Comparison of ENCODE assay signal across 22 cellular contexts in the genomic region with DNA sequence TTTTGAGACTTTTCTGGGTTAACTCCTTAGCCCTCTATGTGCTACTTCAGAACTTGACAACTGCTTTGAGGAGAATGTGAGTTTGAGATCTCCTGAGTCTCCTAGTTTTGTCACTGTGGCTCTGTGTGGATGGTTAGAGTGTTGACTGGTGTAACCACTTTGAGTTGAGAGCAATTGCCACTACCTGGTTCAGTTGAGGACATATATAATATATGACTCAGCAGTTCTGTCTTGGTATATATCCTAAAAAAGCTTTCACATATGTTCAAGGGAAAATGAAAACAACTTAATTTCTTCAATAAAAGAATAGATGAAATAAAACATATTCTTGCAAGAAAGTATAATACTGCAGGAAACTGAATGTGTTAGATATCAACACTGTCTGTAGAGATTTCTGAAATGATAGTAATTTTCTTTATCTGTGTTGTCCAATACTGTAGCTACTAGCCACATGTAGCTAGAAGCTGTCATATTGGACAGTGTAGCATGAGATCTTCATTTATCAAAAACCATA.
A peak's percentile ranks its signal among the peaks of the same experiment; 100 is the strongest.
DNase-seq lines count a peak whose midpoint lies in the region; ATAC-seq and FAIRE-seq lines count a peak whose summit lies in the region.
"Had no signal": no experiment of that assay in that cellular context is flagged by ENCODE, and none has a peak within 500 bp of the region (broad histone marks: within the 10 kb centered on the region; RNA-seq: fewer than 3 reads in every experiment).

No MANE protein-coding gene starts in this region.

- no peak overlapping the region for H3K27ac ChIP-seq in small intestine (ENCODE audit: low read depth in 1 of 2, low read length in 1 of 2)
- H3K27ac ChIP-seq: Peyer's patch, sigmoid colon had no signal

- no peak for DNase-seq in activated T-cell treated with anti-CD3 and anti-CD28 coated beads, Interleukin-2, amount 50 U/mL, for 72 hours
- DNase-seq in activated T-cell treated with anti-CD3 and anti-CD28 coated beads for 4 hours (no peak), HuH-7 (ENCODE audit: low spot score) (peak; percentile 8), adipocyte (ENCODE audit: low read depth) (peak; percentile 11), small intestine (peak; percentile 3), NCI-H345 treated with DMSO at 0.1 percent for 48 hours (lab: John Stamatoyannopoulos, UW; ENCODE audit: unreplicated experiment) (no peak), dermis blood vessel endothelial cell (no peak)
- DNase-seq: activated T-cell treated with anti-CD3 and anti-CD28 coated beads, Interleukin-2, amount 50 U/mL, for 1 hour; amniotic stem cell; cerebellar nuclear complex; H9; head of caudate nucleus; kidney; NCI-H1930; NCI-H748 treated with DMSO at 0.1 percent for 48 hours; occipital lobe; Peyer's patch; sigmoid colon; stimulated activated CD4-positive, alpha-beta T cell treated with anti-CD3 and anti-CD28 coated beads, Interleukin-4, amount 100 ng/mL, for 1 hour had no signal

- no peaks in the 10 kb centered on the region for H3K27me3 ChIP-seq in adipocyte (replicated peaks; ENCODE audit: control insufficient read depth, insufficient read depth, low read length)
- H3K27me3 ChIP-seq in small intestine (ENCODE audit: control insufficient read depth in 2 of 2, insufficient read depth in 2 of 2, low read length in 2 of 2), result no peaks in the 10 kb centered on the region
- H3K27me3 ChIP-seq: Peyer's patch, sigmoid colon had no signal

- peak overlapping the region; percentile 83 for H3K27ac Mint-ChIP-seq in activated T-cell treated with anti-CD3 and anti-CD28 coated beads, Interleukin-2, amount 50 U/mL, for 72 hours
- H3K27ac Mint-ChIP-seq: mesothelial cell of epicardium had no signal

- H3K9me3 ChIP-seq in adipocyte (ENCODE audit: control insufficient read depth, low read length) (no peaks in the 10 kb centered on the region), small intestine (ENCODE audit: control insufficient read depth, low read depth) (no peaks in the 10 kb centered on the region)
- H3K9me3 ChIP-seq: Peyer's patch, sigmoid colon had no signal

- H3K4me3 ChIP-seq in adipocyte (ENCODE audit: low read length) (no peak overlapping the region), small intestine (ENCODE audit: low read depth in 1 of 2, low read length in 2 of 2) (no peak overlapping the region)
- H3K4me3 ChIP-seq: Peyer's patch, sigmoid colon had no signal

- no peaks in the 10 kb centered on the region for H3K27me3 Mint-ChIP-seq in activated T-cell treated with anti-CD3 and anti-CD28 coated beads, Interleukin-2, amount 50 U/mL, for 72 hours (ENCODE audit: low read depth)

- H3K9ac ChIP-seq in adipocyte (ENCODE audit: low read length), result no peak overlapping the region

- FAIRE-seq in small intestine (lab: Jason Lieb, UNC), result no peak
- FAIRE-seq: endothelial cell of umbilical vein, kidney had no signal

- no peaks in the 10 kb centered on the region for H3K4me1 Mint-ChIP-seq in activated T-cell treated with anti-CD3 and anti-CD28 coated beads, Interleukin-2, amount 50 U/mL, for 72 hours (ENCODE audit: low read depth)
- H3K4me1 Mint-ChIP-seq: H9, mesothelial cell of epicardium had no signal

- H3K36me3 Mint-ChIP-seq in activated T-cell treated with anti-CD3 and anti-CD28 coated beads, Interleukin-2, amount 50 U/mL, for 72 hours (ENCODE audit: insufficient read depth in 2 of 2), result peaks cover 2 to 16% of the 10 kb centered on the region in 2 donors

- no peak overlapping the region for H3K4me3 Mint-ChIP-seq in activated T-cell treated with anti-CD3 and anti-CD28 coated beads, Interleukin-2, amount 50 U/mL, for 72 hours
- H3K4me3 Mint-ChIP-seq: H9, mesothelial cell of epicardium had no signal

- H3K4me1 ChIP-seq in adipocyte (ENCODE audit: control insufficient read depth, insufficient read depth, low read length), result no peaks in the 10 kb centered on the region
- H3K4me1 ChIP-seq in small intestine (ENCODE audit: control insufficient read depth in 2 of 2, insufficient read depth in 1 of 2, low read depth in 1 of 2, low read length in 1 of 2), result no peaks in the 10 kb centered on the region
- H3K4me1 ChIP-seq: Peyer's patch, sigmoid colon had no signal

- peaks cover 69% of the 10 kb centered on the region for H3K36me3 ChIP-seq in adipocyte (ENCODE audit: control insufficient read depth, insufficient read depth, low read length, severe bottlenecking)
- peaks cover 7 to 14% of the 10 kb centered on the region in 2 donors for H3K36me3 ChIP-seq in small intestine (ENCODE audit: control insufficient read depth in 2 of 2, insufficient read depth in 2 of 2, low read length in 2 of 2)

- ATAC-seq in activated T-cell treated with anti-CD3 and anti-CD28 coated beads, Interleukin-2, amount 50 U/mL, for 72 hours (replicated peaks in 1 of 2), result peak in 1 of 2 donors; percentile 26
- no peak for ATAC-seq in HG02678 (IDR thresholded peaks at IDR 0.05; ENCODE audit: unreplicated experiment)

- no peaks in the 10 kb centered on the region for H3K9me3 Mint-ChIP-seq in activated T-cell treated with anti-CD3 and anti-CD28 coated beads, Interleukin-2, amount 50 U/mL, for 72 hours
- H3K9me3 Mint-ChIP-seq: H9, mesothelial cell of epicardium had no signal

Comparison
In these comparisons a context has a peak if more than half of its experiments do, and no peak if none do; other contexts are left out.
1. DNase-seq: peak in HuH-7 (single experiment), adipocyte (single experiment) and small intestine (single experiment); none in activated T-cell treated with anti-CD3 and anti-CD28 coated beads, Interleukin-2, amount 50 U/mL, for 72 hours (0 of 2), activated T-cell treated with anti-CD3 and anti-CD28 coated beads for 4 hours (single experiment), NCI-H345 treated with DMSO at 0.1 percent for 48 hours (single experiment) and dermis blood vessel endothelial cell (single experiment).